23 cellular contexts compared by ENCODE assay signal in genomic region chr2:45257820-45258219, GRCh38.
A peak's percentile ranks its signal among the peaks of the same experiment; 100 is the strongest.
DNase-seq lines count a peak whose midpoint lies in the region; ATAC-seq, FAIRE-seq and TF ChIP-seq lines count a peak whose summit lies in the region.
"Had no signal": no experiment of that assay in that cellular context is flagged by ENCODE, and none has a peak within 500 bp of the region (broad histone marks: within the 10 kb centered on the region; RNA-seq: fewer than 3 reads in every experiment).

No MANE protein-coding gene starts in this region.

- H3K27ac ChIP-seq in HUES48 (ENCODE audit: low read depth, low read length) (no peak overlapping the region), SJCRH30 (peak overlapping the region; percentile 43), stomach smooth muscle (ENCODE audit: low read length) (peak overlapping the region; percentile 24), small intestine (ENCODE audit: low read depth in 1 of 2, low read length in 1 of 2) (no peak overlapping the region)
- H3K27ac ChIP-seq: hepatocyte, neutrophil, Peyer's patch, sigmoid colon, upper lobe of right lung had no signal

- intact Hi-C loops in sciatic nerve (cut with DNase I): no loop called here

- H3K9ac ChIP-seq in HUES48 (ENCODE audit: low read depth, low read length) (no peak overlapping the region), stomach smooth muscle (ENCODE audit: low read length in 2 of 2) (no peak overlapping the region)

- H3K4me1 ChIP-seq in HUES48 (ENCODE audit: control insufficient read depth, insufficient read depth, low read length): peaks cover 44% of the 10 kb centered on the region
- H3K4me1 ChIP-seq in SJCRH30: peaks cover 68% of the 10 kb centered on the region
- H3K4me1 ChIP-seq in stomach smooth muscle (ENCODE audit: control insufficient read depth, insufficient read depth, low read length): peaks cover 31% of the 10 kb centered on the region
- H3K4me1 ChIP-seq in small intestine (ENCODE audit: control insufficient read depth in 2 of 2, insufficient read depth in 1 of 2, low read depth in 1 of 2, low read length in 1 of 2): no peaks in the 10 kb centered on the region
- H3K4me1 ChIP-seq: Peyer's patch, sigmoid colon, upper lobe of right lung had no signal

- ATAC-seq in GM19035 (IDR thresholded peaks at IDR 0.05; ENCODE audit: unreplicated experiment): no peak
- ATAC-seq in sciatic nerve: no peak
- ATAC-seq: activated CD4-positive, alpha-beta T cell treated with anti-CD3 and anti-CD28 coated beads for 36 hours; activated CD8-positive, alpha-beta T cell treated with anti-CD3 and anti-CD28 coated beads, Interleukin-2, amount 10 ng/mL, durations not matched to agents 7 days and 5 days; left cardiac atrium; stimulated activated naive B cell treated with anti-CD40 and anti-IgM and Interleukin-4, amounts not matched to agents 10 μg/mL and 1 μg/mL and 100 μg/mL, for 72 hours; upper lobe of right lung had no signal

- WGBS in small intestine, 3 donors: 78 to 87% (median 78%) methylated on average over 11 of the region's 11 CpGs

- in situ Hi-C loops in GM13977 (cut with MboI; ENCODE audit: low pct_unique_long_range_greater_than_20kb, low sequenced_read_pairs, unreplicated experiment): no loop called here

- TF ChIP-seq CTCF in GM13977 (IDR thresholded peaks at IDR 0.05; ENCODE audit: extremely low read depth, insufficient read depth, missing control alignments): no peak

- FAIRE-seq in small intestine (lab: Jason Lieb, UNC): no peak

- H3K36me3 ChIP-seq in HUES48 (ENCODE audit: control insufficient read depth, insufficient read depth, low read length) (no peaks in the 10 kb centered on the region), SJCRH30 (no peaks in the 10 kb centered on the region), stomach smooth muscle (ENCODE audit: control insufficient read depth in 2 of 2, insufficient read depth in 2 of 2, low read length in 2 of 2) (no peaks in the 10 kb centered on the region), small intestine (ENCODE audit: control insufficient read depth in 2 of 2, insufficient read depth in 2 of 2, low read length in 2 of 2) (no peaks in the 10 kb centered on the region)
- H3K36me3 ChIP-seq: gastrocnemius medialis, neutrophil, Peyer's patch, sigmoid colon, upper lobe of right lung had no signal

- H3K9me3 ChIP-seq in HUES48 (ENCODE audit: control insufficient read depth, insufficient read depth, low read length) (0 out of 2 replicates have a peak, but pooled peaks cover 2% of the 10 kb centered on the region), SJCRH30 (replicated peaks) (no peaks in the 10 kb centered on the region), stomach smooth muscle (ENCODE audit: control insufficient read depth in 2 of 2, low read length in 2 of 2) (no peaks in the 10 kb centered on the region), small intestine (ENCODE audit: control insufficient read depth, low read depth) (no peaks in the 10 kb centered on the region)
- H3K9me3 ChIP-seq: gastrocnemius medialis, neutrophil, Peyer's patch, sigmoid colon, upper lobe of right lung had no signal

- H3K4me3 ChIP-seq in HUES48 (ENCODE audit: low read depth, low read length) (0 out of 2 replicates have a peak overlapping the region, but pooled peaks have one; percentile 35), SJCRH30 (no peak overlapping the region), stomach smooth muscle (ENCODE audit: low read length in 2 of 2) (no peak overlapping the region), small intestine (ENCODE audit: low read depth in 1 of 2, low read length in 2 of 2) (no peak overlapping the region)
- H3K4me3 ChIP-seq: gastrocnemius medialis, hepatocyte, Peyer's patch, sigmoid colon, upper lobe of right lung had no signal

- H3K27me3 ChIP-seq in HUES48 (ENCODE audit: control insufficient read depth, insufficient read depth, low read length): no peaks in the 10 kb centered on the region
- no peaks in the 10 kb centered on the region for H3K27me3 ChIP-seq in SJCRH30
- H3K27me3 ChIP-seq in stomach smooth muscle (ENCODE audit: control insufficient read depth in 1 of 2, insufficient read depth in 2 of 2, low read length in 2 of 2): no peaks in the 10 kb centered on the region
- no peaks in the 10 kb centered on the region for H3K27me3 ChIP-seq in small intestine (ENCODE audit: control insufficient read depth in 2 of 2, insufficient read depth in 2 of 2, low read length in 2 of 2)
- H3K27me3 ChIP-seq: gastrocnemius medialis, Peyer's patch, sigmoid colon, upper lobe of right lung had no signal

- DNase-seq in SJCRH30 (no peak), left kidney (ENCODE audit: low read depth, low spot score) (peak; percentile 33), GM13977 (ENCODE audit: low spot score) (no peak), small intestine (no peak), sciatic nerve (ENCODE audit: low spot score) (no peak)
- DNase-seq: activated CD4-positive, alpha-beta T cell treated with anti-CD3 and anti-CD28 coated beads for 36 hours; activated CD8-positive, alpha-beta T cell treated with anti-CD3 and anti-CD28 coated beads, Interleukin-2, amount 10 ng/mL, durations not matched to agents 7 days and 5 days; activated naive CD4-positive, alpha-beta T cell treated with anti-CD3 and anti-CD28 coated beads, Interleukin-2, amount 10 ng/mL, durations not matched to agents 7 days and 5 days; gastrocnemius medialis; immature natural killer cell; left cardiac atrium; mammary epithelial cell; NCI-H187 treated with DMSO at 0.1 percent for 48 hours; NCI-H2171; Peyer's patch; sigmoid colon; stimulated activated naive B cell treated with anti-CD40 and anti-IgM and Interleukin-4, amounts not matched to agents 10 μg/mL and 1 μg/mL and 100 μg/mL, for 72 hours; upper lobe of right lung had no signal

Comparison
In these comparisons a context has a peak if more than half of its experiments do, and no peak if none do; other contexts are left out.
1. H3K27ac ChIP-seq: peak in SJCRH30 (single experiment) and stomach smooth muscle (single experiment); none in HUES48 (single experiment) and small intestine (0 of 2).